ENCODE assay signal across 8 cellular contexts in genomic region chr9:95507456-95508241, GRCh38. TPM values are rescaled to one million over a fixed set of nuclear protein-coding genes. Genes with fewer than 3 reads are reported as not detected.
A peak's percentile ranks its signal among the peaks of the same experiment; 100 is the strongest.
DNase-seq lines count a peak whose midpoint lies in the region; ATAC-seq and TF ChIP-seq lines count a peak whose summit lies in the region.

No MANE protein-coding gene starts in this region.

- H3K27me3 ChIP-seq in thoracic aorta (replicated peaks; ENCODE audit: insufficient read depth), result no peaks in the 10 kb centered on the region

- no peaks in the 10 kb centered on the region for H3K9me3 Mint-ChIP-seq in activated CD4-positive, alpha-beta memory T cell treated with anti-CD3 and anti-CD28 coated beads for 36 hours
- H3K9me3 Mint-ChIP-seq in effector memory CD8-positive, alpha-beta T cell, result no peaks in the 10 kb centered on the region

- ATAC-seq in effector memory CD8-positive, alpha-beta T cell (replicated peaks), result peak; percentile 18
- no peak for ATAC-seq in thoracic aorta (ENCODE audit: insufficient number of reproducible peaks, low FRiP score, low read depth)
- no peak for ATAC-seq in HG03354 (IDR thresholded peaks at IDR 0.05; ENCODE audit: poor library complexity, severe bottlenecking, unreplicated experiment)
- no peak for ATAC-seq in GM18868 (IDR thresholded peaks at IDR 0.05; ENCODE audit: unreplicated experiment)

- DNase-seq in GM12864 (ENCODE audit: low read depth) (no peak), NCI-H2029 treated with DMSO at 0.1 percent for 48 hours (lab: John Stamatoyannopoulos, UW) (peak; percentile 30), thoracic aorta (ENCODE audit: low spot score) (no peak)
- peak; percentile 54 for DNase-seq in activated CD4-positive, alpha-beta memory T cell treated with anti-CD3 and anti-CD28 coated beads for 36 hours
- DNase-seq in effector memory CD8-positive, alpha-beta T cell, result peak in 2 of 3 experiments; percentile 36 to 56

- TF ChIP-seq CTCF in GM12864 (IDR thresholded peaks at IDR 0.05; ENCODE audit: low read depth, low read length, missing control alignments) (no peak), thoracic aorta (IDR thresholded peaks at IDR 0.05) (no peak)

- POLR2A ChIA-PET in activated CD4-positive, alpha-beta memory T cell treated with anti-CD3 and anti-CD28 coated beads for 36 hours (lab: Charles Lee), result interaction anchor here (1.1 kb wide), 1 partner anchor 12 kb away, joined by 3 read pairs; no protein-coding TSS in a partner anchor

- H3K4me1 ChIP-seq in mesodermal cell (ENCODE audit: control insufficient read depth, insufficient read depth, low read length, poor library complexity, severe bottlenecking) (peaks cover 16% of the 10 kb centered on the region), thoracic aorta (ENCODE audit: control insufficient read depth in 1 of 2, low read depth in 2 of 2) (peaks cover 0 to 31% of the 10 kb centered on the region in 2 donors)

- CTCF ChIA-PET in activated CD4-positive, alpha-beta memory T cell treated with anti-CD3 and anti-CD28 coated beads for 36 hours (lab: Charles Lee), result no interaction called here

- H3K36me3 ChIP-seq in mesodermal cell (ENCODE audit: control insufficient read depth, insufficient read depth, low read length), result peaks cover 8% of the 10 kb centered on the region
- no peaks in the 10 kb centered on the region for H3K36me3 ChIP-seq in thoracic aorta

- intact Hi-C loops in activated CD4-positive, alpha-beta memory T cell treated with anti-CD3 and anti-CD28 coated beads for 36 hours (cut with micrococcal nuclease), result loop anchor here (2.0 to 10.0 kb wide), 3 partner anchors 217 to 1343 kb away; partner anchors contain the start of gene AOPEP

- no peaks in the 10 kb centered on the region for H3K36me3 Mint-ChIP-seq in activated CD4-positive, alpha-beta memory T cell treated with anti-CD3 and anti-CD28 coated beads for 36 hours
- peaks cover 34% of the 10 kb centered on the region for H3K36me3 Mint-ChIP-seq in effector memory CD8-positive, alpha-beta T cell (ENCODE audit: insufficient read depth)

- H3K4me3 Mint-ChIP-seq in activated CD4-positive, alpha-beta memory T cell treated with anti-CD3 and anti-CD28 coated beads for 36 hours, result peak overlapping the region; percentile 91
- peak overlapping the region; percentile 97 to 99 for H3K4me3 Mint-ChIP-seq in effector memory CD8-positive, alpha-beta T cell

- 0% methylated on average over 12 of the region's 37 CpGs for WGBS in mesodermal cell (ENCODE audit: insufficient coverage in 2 of 2), 2 experiments

- peak overlapping the region; percentile 51 for H3K27ac Mint-ChIP-seq in activated CD4-positive, alpha-beta memory T cell treated with anti-CD3 and anti-CD28 coated beads for 36 hours
- peak overlapping the region; percentile 72 to 87 for H3K27ac Mint-ChIP-seq in effector memory CD8-positive, alpha-beta T cell

- peak overlapping the region; percentile 89 for H3K27ac ChIP-seq in mesodermal cell (ENCODE audit: low read depth, low read length, severe bottlenecking)
- peak overlapping the region; percentile 83 to 88 for H3K27ac ChIP-seq in thoracic aorta

- H3K27me3 Mint-ChIP-seq in activated CD4-positive, alpha-beta memory T cell treated with anti-CD3 and anti-CD28 coated beads for 36 hours, result peaks cover 23% of the 10 kb centered on the region
- H3K27me3 Mint-ChIP-seq in effector memory CD8-positive, alpha-beta T cell, result no peaks in the 10 kb centered on the region

- H3K9me3 ChIP-seq in mesodermal cell (ENCODE audit: control insufficient read depth, low read length), result no peaks in the 10 kb centered on the region
- no peaks in the 10 kb centered on the region for H3K9me3 ChIP-seq in thoracic aorta

- peak overlapping the region; percentile 70 for H3K4me3 ChIP-seq in GM12864 (ENCODE audit: low read depth, low read length)
- peak overlapping the region; percentile 81 for H3K4me3 ChIP-seq in mesodermal cell (ENCODE audit: extremely low read depth, insufficient read depth, low read length, poor library complexity, severe bottlenecking)
- H3K4me3 ChIP-seq in thoracic aorta, result peak overlapping the region; percentile 92

- H3K4me1 Mint-ChIP-seq in activated CD4-positive, alpha-beta memory T cell treated with anti-CD3 and anti-CD28 coated beads for 36 hours (ENCODE audit: low read depth), result peaks cover 39% of the 10 kb centered on the region
- H3K4me1 Mint-ChIP-seq in effector memory CD8-positive, alpha-beta T cell (ENCODE audit: low read depth in 2 of 2), result peaks cover 32 to 60% of the 10 kb centered on the region in 2 donors

RNA-seq across cellular contexts. Expression of gene PTCH1, which starts 9.1 kb away (rescaled TPM):
- total RNA-seq in activated CD4-positive, alpha-beta memory T cell treated with anti-CD3 and anti-CD28 coated beads for 36 hours, result 1 to 10 TPM; 3.9 to 6.3 TPM
- 18.2 TPM for polyA plus RNA-seq in mesodermal cell (2013, experiment 1 of 2)
- polyA plus RNA-seq in mesodermal cell (2013, experiment 2 of 2), result 15.8 TPM
- total RNA-seq in thoracic aorta, result 10 to 100 TPM; 12.6 to 19.2 TPM

Comparison
In these comparisons a context has a peak if more than half of its experiments do, and no peak if none do; other contexts are left out.
1. DNase-seq: peak in NCI-H2029 treated with DMSO at 0.1 percent for 48 hours (single experiment), activated CD4-positive, alpha-beta memory T cell treated with anti-CD3 and anti-CD28 coated beads for 36 hours (single experiment) and effector memory CD8-positive, alpha-beta T cell (2 of 3); none in GM12864 (single experiment) and thoracic aorta (single experiment).
2. Peak in every context shown above with its lines, with median percentiles within 50 percentile points of each other: H3K4me3 ChIP-seq.